29 cellular contexts compared by ENCODE assay signal in genomic region chr3:72290859-72291641, GRCh38.
DNase-seq lines count a peak whose midpoint lies in the region; FAIRE-seq and TF ChIP-seq lines count a peak whose summit lies in the region.
"Had no signal": no experiment of that assay in that cellular context is flagged by ENCODE, and none has a peak within 500 bp of the region (broad histone marks: within the 10 kb centered on the region; RNA-seq: fewer than 3 reads in every experiment).

No MANE protein-coding gene starts in this region.

- peak; percentile 76 for DNase-seq in BE2C
- no peak for DNase-seq in H1 (ENCODE audit: low read depth in 1 of 2, low spot score in 2 of 2)
- no peak for DNase-seq in neural progenitor cell (ENCODE audit: low spot score)
- no peak for DNase-seq in Kasumi-1 (lab: John Stamatoyannopoulos, UW)
- no peak for DNase-seq in HPDE6-E6E7 (ENCODE audit: extremely low spot score)
- DNase-seq in NCI-H446 (lab: John Stamatoyannopoulos, UW): no peak
- DNase-seq: activated CD4-positive, alpha-beta T cell treated with anti-CD3 and anti-CD28 coated beads for 36 hours; activated CD8-positive, alpha-beta T cell treated with anti-CD3 and anti-CD28 coated beads, Interleukin-2, amount 10 ng/mL, durations not matched to agents 7 days and 5 days; activated naive CD4-positive, alpha-beta T cell treated with anti-CD3 and anti-CD28 coated beads for 36 hours; brain microvascular endothelial cell; COR-L47; heart right ventricle; HFFc6; KBM-7; mammary epithelial cell; MG63; NCI-H2029 treated with DMSO at 0.1 percent for 48 hours; NCI-H2227 treated with DMSO at 0.1 percent for 48 hours; NCI-H526 treated with DMSO at 0.1 percent for 48 hours; retina; Right ventricle myocardium superior; stimulated activated naive CD4-positive, alpha-beta T cell treated with Interleukin-2 at 50 U/mL for 16 hours; uterus had no signal

- H3K27ac Mint-ChIP-seq in neural progenitor cell: peak overlapping the region; percentile 48
- H3K27ac Mint-ChIP-seq: activated CD4-positive, alpha-beta T cell treated with anti-CD3 and anti-CD28 coated beads for 36 hours; activated CD8-positive, alpha-beta T cell treated with anti-CD3 and anti-CD28 coated beads, Interleukin-2, amount 10 ng/mL, durations not matched to agents 7 days and 5 days; activated naive CD4-positive, alpha-beta T cell treated with anti-CD3 and anti-CD28 coated beads for 36 hours; HFFc6 had no signal

- H3K9me3 ChIP-seq in BE2C: no peaks in the 10 kb centered on the region
- H3K9me3 ChIP-seq in HEK293 (ENCODE audit: control insufficient read depth, insufficient read depth, low read depth, low read length): no peaks in the 10 kb centered on the region
- no peaks in the 10 kb centered on the region for H3K9me3 ChIP-seq in H1 (ENCODE audit: insufficient read depth in 2 of 2, low read depth in 1 of 2, low read length in 1 of 2)
- no peaks in the 10 kb centered on the region for H3K9me3 ChIP-seq in neural progenitor cell (ENCODE audit: low read depth)
- H3K9me3 ChIP-seq: BLaER1, heart right ventricle, MG63, uterus had no signal

- no peak overlapping the region for H4K91ac ChIP-seq in H1 (replicated peaks; ENCODE audit: insufficient read length, low read length)

- no peak for TF ChIP-seq EP300 in H1 (IDR thresholded peaks at IDR 0.05; ENCODE audit: borderline replicate concordance in 1 of 2, low read depth in 2 of 2, low read length in 2 of 2)

- H3K27me3 ChIP-seq in BE2C: no peaks in the 10 kb centered on the region
- 0 out of 7 replicates have a peak, but pooled peaks cover 0 to 3% (median 0%) of the 10 kb centered on the region in 4 experiments for H3K27me3 ChIP-seq in H1 (replicated peaks in 1 of 4; ENCODE audit: control insufficient read depth in 3 of 4, extremely low read depth in 1 of 4, insufficient read depth in 3 of 4, low read length in 3 of 4)
- no peaks in the 10 kb centered on the region for H3K27me3 ChIP-seq in neural progenitor cell
- H3K27me3 ChIP-seq: MG63, uterus had no signal

- TF ChIP-seq RAD21 in H1 (IDR thresholded peaks at IDR 0.05 in 1 of 2, conservative IDR thresholded peaks at IDR 0.05 in 1 of 2; ENCODE audit: low read depth in 2 of 2, low read length in 2 of 2): no peak

- no peak overlapping the region for H2BK12ac ChIP-seq in H1 (ENCODE audit: low read depth, low read length)

- H2AFZ ChIP-seq in H1 (ENCODE audit: low read length) (peak overlapping the region; percentile 16; the same call in 1 of the 2 replicates), neural progenitor cell (replicated peaks) (no peak overlapping the region)
- H2AFZ ChIP-seq: parathyroid adenoma had no signal

- H3K23me2 ChIP-seq in H1 (ENCODE audit: low read depth, low read length): no peaks in the 10 kb centered on the region

- no peaks in the 10 kb centered on the region for H3K9me3 Mint-ChIP-seq in neural progenitor cell
- H3K9me3 Mint-ChIP-seq: activated naive CD4-positive, alpha-beta T cell treated with anti-CD3 and anti-CD28 coated beads for 36 hours; HFFc6 had no signal

- TF ChIP-seq POLR2A in H1 (IDR thresholded peaks at IDR 0.05; ENCODE audit: control extremely low read depth in 1 of 2, low read depth in 2 of 2, low read length in 2 of 2): no peak

- WGBS in H1 (ENCODE audit: extremely low coverage in 1 of 2, insufficient coverage in 1 of 2, insufficient read length in 1 of 2, insufficient replicate concordance in 2 of 2, low coverage in 1 of 2, low lambda C conversion rate in 2 of 2, missing lambda C conversion rate in 1 of 2), 2 experiments: 85% methylated on average over 10 of the region's 10 CpGs; no CpG with 5 or more reads in 1 of the 2 experiments

- H2BK5ac ChIP-seq in H1 (ENCODE audit: low read depth, low read length): no peak overlapping the region

- no peak overlapping the region for H3K23ac ChIP-seq in H1 (ENCODE audit: insufficient read length)

- H3K4me2 ChIP-seq in H1 (ENCODE audit: insufficient read depth in 1 of 2, low read depth in 2 of 2, low read length in 2 of 2): no peak overlapping the region
- H3K4me2 ChIP-seq in neural progenitor cell: no peak overlapping the region
- H3K4me2 ChIP-seq: BLaER1 had no signal

- peaks cover 23% of the 10 kb centered on the region for H3K4me1 Mint-ChIP-seq in neural progenitor cell

- no peaks in the 10 kb centered on the region for H3K36me3 ChIP-seq in BE2C
- no peaks in the 10 kb centered on the region for H3K36me3 ChIP-seq in HEK293 (ENCODE audit: control insufficient read depth in 2 of 2, insufficient read depth in 1 of 2, low read length in 2 of 2)
- H3K36me3 ChIP-seq in H1 (ENCODE audit: control insufficient read depth in 2 of 4, insufficient read depth in 4 of 4, low read length in 3 of 4): no peaks in the 10 kb centered on the region
- no peaks in the 10 kb centered on the region for H3K36me3 ChIP-seq in neural progenitor cell
- H3K36me3 ChIP-seq: BLaER1, brain microvascular endothelial cell, heart right ventricle, MG63, uterus had no signal

- no peak overlapping the region for H2BK120ac ChIP-seq in H1 (replicated peaks; ENCODE audit: low read depth, low read length)

- H3K18ac ChIP-seq in H1 (ENCODE audit: extremely low read depth, low read length): no peak overlapping the region

- H3K9ac ChIP-seq in H1 (replicated peaks in 1 of 4; ENCODE audit: extremely low read depth in 1 of 4, low read depth in 3 of 4, low read length in 3 of 4) (no peak overlapping the region), neural progenitor cell (no peak overlapping the region)
- H3K9ac ChIP-seq: BLaER1, parathyroid adenoma had no signal

- H3K79me1 ChIP-seq in H1 (ENCODE audit: low read depth, low read length): no peaks in the 10 kb centered on the region; the same call in 1 of the 2 replicates

- H3K4me1 ChIP-seq in BE2C (peaks cover 59% of the 10 kb centered on the region), HEK293 (ENCODE audit: control insufficient read depth, insufficient read depth, low read length) (no peaks in the 10 kb centered on the region), H1 (replicated peaks in 1 of 4; ENCODE audit: control insufficient read depth in 3 of 4, insufficient read depth in 4 of 4, low read length in 3 of 4) (peaks cover 0 to 4% (median 0%) of the 10 kb centered on the region in 4 experiments; a peak in 2 of 7 replicates), neural progenitor cell (peaks cover 11% of the 10 kb centered on the region)
- H3K4me1 ChIP-seq: parathyroid adenoma, uterus had no signal

- H2BK20ac ChIP-seq in H1 (ENCODE audit: low read length): no peak overlapping the region

- no peaks in the 10 kb centered on the region for H3F3A ChIP-seq in neural progenitor cell (ENCODE audit: low read depth)

- no peak for FAIRE-seq in H1 (lab: Jason Lieb, UNC)
- FAIRE-seq: frontal cortex, GM12891, HTR-8/SVneo had no signal

- H3K14ac ChIP-seq in H1 (ENCODE audit: insufficient read length): no peak overlapping the region

- H3K56ac ChIP-seq in H1 (replicated peaks; ENCODE audit: insufficient read length, low read depth, low read length): no peak overlapping the region

- CTCF ChIA-PET in HEK293 (lab: Yijun Ruan, JAX): no interaction called here
- CTCF ChIA-PET in H1 (lab: Charles Lee; ENCODE audit: partially characterized antibody): interaction anchor here (0.6 to 1.5 kb wide), 3 partner anchors 16 to 373 kb away, joined by 3 read pairs; no protein-coding TSS in a partner anchor

- no peak overlapping the region for H4K5ac ChIP-seq in H1 (ENCODE audit: insufficient read length, low read depth, low read length)

- H3K4me3 ChIP-seq in BE2C (ENCODE audit: low read depth, low read length): no peak overlapping the region
- H3K4me3 ChIP-seq in HEK293 (ENCODE audit: low read depth, low read length): no peak overlapping the region
- no peak overlapping the region for H3K4me3 ChIP-seq in H1 (ENCODE audit: extremely low read depth in 1 of 4, insufficient read depth in 2 of 4, low read depth in 3 of 4, low read length in 4 of 4)
- H3K4me3 ChIP-seq in neural progenitor cell: no peak overlapping the region
- H3K4me3 ChIP-seq: BLaER1, heart right ventricle, MG63, uterus had no signal

- H3K27me3 Mint-ChIP-seq in neural progenitor cell (ENCODE audit: insufficient read depth, low read depth): peaks cover 9% of the 10 kb centered on the region

- H4K20me1 ChIP-seq in H1 (replicated peaks in 1 of 2; ENCODE audit: control insufficient read depth in 1 of 2, insufficient read depth in 2 of 2, low read length in 2 of 2): no peaks in the 10 kb centered on the region
- H4K20me1 ChIP-seq in neural progenitor cell (ENCODE audit: low read depth): no peaks in the 10 kb centered on the region
- H4K20me1 ChIP-seq: BLaER1 had no signal

- H2AK5ac ChIP-seq in H1 (ENCODE audit: low read depth, low read length): no peak overlapping the region

- no peak overlapping the region for H2BK15ac ChIP-seq in H1 (ENCODE audit: low read length)

- H3K27ac ChIP-seq in HEK293 (ENCODE audit: extremely low read depth, low read depth, low read length) (no peak overlapping the region), H1 (ENCODE audit: low read depth, low read length) (no peak overlapping the region), neural progenitor cell (no peak overlapping the region)
- H3K27ac ChIP-seq: BLaER1, brain microvascular endothelial cell, heart right ventricle, parathyroid adenoma, uterus had no signal

- no peak overlapping the region for H3K4ac ChIP-seq in H1 (replicated peaks; ENCODE audit: insufficient read length, low read depth, low read length)

- H3K79me2 ChIP-seq in H1 (ENCODE audit: control insufficient read depth in 1 of 2, insufficient read depth in 2 of 2, low read length in 2 of 2) (no peaks in the 10 kb centered on the region), neural progenitor cell (ENCODE audit: low read depth) (no peaks in the 10 kb centered on the region)
- H3K79me2 ChIP-seq: parathyroid adenoma had no signal

- POLR2A ChIA-PET in HEK293 (lab: Yijun Ruan, JAX) (interaction anchor here (0.8 kb wide), 1 partner anchor 63 kb away, joined by 3 read pairs; no protein-coding TSS in a partner anchor), H1 (lab: Charles Lee; ENCODE audit: partially characterized antibody) (interaction anchor here (0.8 kb wide), 1 partner anchor 13 kb away, joined by 3 read pairs; no protein-coding TSS in a partner anchor)

- H3K36me3 Mint-ChIP-seq in neural progenitor cell: no peaks in the 10 kb centered on the region

- H4K8ac ChIP-seq in H1 (ENCODE audit: extremely low read depth, insufficient read depth, low read length): peak overlapping the region; percentile 51; the same call in 1 of the 2 replicates

- H3K4me3 Mint-ChIP-seq in neural progenitor cell: no peak overlapping the region
- H3K4me3 Mint-ChIP-seq: activated CD4-positive, alpha-beta T cell treated with anti-CD3 and anti-CD28 coated beads for 36 hours; activated CD8-positive, alpha-beta T cell treated with anti-CD3 and anti-CD28 coated beads, Interleukin-2, amount 10 ng/mL, durations not matched to agents 7 days and 5 days; activated naive CD4-positive, alpha-beta T cell treated with anti-CD3 and anti-CD28 coated beads for 36 hours; HFFc6 had no signal

- TF ChIP-seq CTCF in BE2C (IDR thresholded peaks at IDR 0.05; ENCODE audit: low read depth, low read length) (no peak), HEK293 (tag by site-specific recombination; IDR thresholded peaks at IDR 0.05) (no peak), H1 (IDR thresholded peaks at IDR 0.05; ENCODE audit: control extremely low read depth in 1 of 3, insufficient read depth in 1 of 3, low read depth in 1 of 3, low read length in 3 of 3) (no peak), neural progenitor cell (IDR thresholded peaks at IDR 0.05) (no peak)

TF ChIP-seq in H1, 55 proteins besides CTCF, POLR2A, EP300 and RAD21 (continues in another document):
- no peak for TF ChIP-seq KDM5A (IDR thresholded peaks at IDR 0.05; ENCODE audit: low read length)
